ENCODE assay signal across 9 cellular contexts in genomic region chr6:142884214-142885035, GRCh38.
DNase-seq lines count a peak whose midpoint lies in the region; ATAC-seq and TF ChIP-seq lines count a peak whose summit lies in the region.
"Had no signal": no experiment of that assay in that cellular context is flagged by ENCODE, and none has a peak within 500 bp of the region (broad histone marks: within the 10 kb centered on the region; RNA-seq: fewer than 3 reads in every experiment).

No MANE protein-coding gene starts in this region.

- no peaks in the 10 kb centered on the region for H3K9me3 ChIP-seq in BLaER1

- TF ChIP-seq CTCF in chondrocyte (IDR thresholded peaks at IDR 0.05) (no peak), natural killer cell (IDR thresholded peaks at IDR 0.05) (no peak)

- H3K27me3 Mint-ChIP-seq in IgD-negative memory B cell = no peaks in the 10 kb centered on the region
- no peaks in the 10 kb centered on the region for H3K27me3 Mint-ChIP-seq in chondrocyte (ENCODE audit: low read depth)
- H3K27me3 Mint-ChIP-seq in natural killer cell (ENCODE audit: low read depth in 2 of 2) = no peaks in the 10 kb centered on the region

- intact Hi-C loops in natural killer cell (cut with micrococcal nuclease) = loop anchor here (2.0 to 5.0 kb wide), 2 partner anchors 28 to 42 kb away; no protein-coding TSS in a partner anchor

- peak overlapping the region; percentile 86 for H3K4me2 ChIP-seq in BLaER1

- H4K20me1 ChIP-seq in BLaER1 = peaks cover 42% of the 10 kb centered on the region

- ATAC-seq in natural killer cell = no peak
- no peak for ATAC-seq in HG03354 (IDR thresholded peaks at IDR 0.05; ENCODE audit: poor library complexity, severe bottlenecking, unreplicated experiment)
- ATAC-seq in HG03097 (IDR thresholded peaks at IDR 0.05; ENCODE audit: low FRiP score, unreplicated experiment) = no peak
- no peak for ATAC-seq in GM19452 (IDR thresholded peaks at IDR 0.05; ENCODE audit: unreplicated experiment)

- H3K27me3 ChIP-seq in BLaER1 = no peaks in the 10 kb centered on the region

- H3K4me3 ChIP-seq in BLaER1 = peak overlapping the region; percentile 59

- H3K36me3 Mint-ChIP-seq in IgD-negative memory B cell (peaks cover 9% of the 10 kb centered on the region), chondrocyte (ENCODE audit: low read depth) (peaks cover 3% of the 10 kb centered on the region), natural killer cell (no peaks in the 10 kb centered on the region)

- peak overlapping the region; percentile 70 for H3K9ac ChIP-seq in BLaER1

- peak overlapping the region; percentile 67 to 96 (median 92) for H3K27ac Mint-ChIP-seq in IgD-negative memory B cell
- H3K27ac Mint-ChIP-seq in chondrocyte (ENCODE audit: unreplicated experiment) = peak overlapping the region; percentile 99
- H3K27ac Mint-ChIP-seq in natural killer cell = peak overlapping the region; percentile 45 to 92

- peak overlapping the region; percentile 77 for H3K27ac ChIP-seq in BLaER1

- peaks cover 67% of the 10 kb centered on the region for H3K4me1 ChIP-seq in BLaER1

- H3K4me3 Mint-ChIP-seq in IgD-negative memory B cell (peak overlapping the region; percentile 67 to 98 (median 88)), chondrocyte (ENCODE audit: unreplicated experiment) (peak overlapping the region; percentile 88), natural killer cell (peak overlapping the region; percentile 72)

- H3K4me1 Mint-ChIP-seq in IgD-negative memory B cell = peaks cover 53 to 73% (median 57%) of the 10 kb centered on the region in 3 donors
- peaks cover 44% of the 10 kb centered on the region for H3K4me1 Mint-ChIP-seq in chondrocyte (ENCODE audit: low read depth)
- H3K4me1 Mint-ChIP-seq in natural killer cell = peaks cover 37 to 51% of the 10 kb centered on the region in 2 donors

- H3K9me3 Mint-ChIP-seq in IgD-negative memory B cell = no peaks in the 10 kb centered on the region
- H3K9me3 Mint-ChIP-seq in chondrocyte (ENCODE audit: low read depth) = no peaks in the 10 kb centered on the region
- H3K9me3 Mint-ChIP-seq in natural killer cell = no peaks in the 10 kb centered on the region

- peaks cover 25% of the 10 kb centered on the region for H3K36me3 ChIP-seq in BLaER1

- DNase-seq in chondrocyte (ENCODE audit: low spot score) (no peak), natural killer cell (no peak)
- no peak for DNase-seq in activated CD4-positive, CD25-positive, alpha-beta regulatory T cell treated with anti-CD3 and anti-CD28 coated beads, Interleukin-2, amount 50 U/mL, for 72 hours
- DNase-seq: SIG-M5 had no signal
